ENCODE assay signal across 25 cellular contexts in genomic region chr21:42660118-42660470, GRCh38.
"Had no signal": no experiment of that assay in that cellular context is flagged by ENCODE, and none has a peak within 500 bp of the region (broad histone marks: within the 10 kb centered on the region; RNA-seq: fewer than 3 reads in every experiment).

No MANE protein-coding gene starts in this region.

- H3K4me3 Mint-ChIP-seq: activated CD4-positive, alpha-beta memory T cell treated with anti-CD3 and anti-CD28 coated beads for 36 hours; activated naive CD4-positive, alpha-beta T cell treated with anti-CD3 and anti-CD28 coated beads for 36 hours; activated naive CD8-positive, alpha-beta T cell treated with anti-CD3 and anti-CD28 coated beads, Interleukin-2, amount 10 ng/mL, durations not matched to agents 7 days and 5 days; activated T-cell treated with anti-CD3 and anti-CD28 coated beads, Interleukin-2, amount 50 U/mL, for 72 hours; central memory CD8-positive, alpha-beta T cell; natural killer cell treated with Interleukin-12 subunit alpha and Interleukin-12 subunit beta and Interleukin-15 and Interleukin-18, amount 100 ng/mL, for 72 hours; stimulated activated naive CD8-positive, alpha-beta T cell treated with anti-CD3 and anti-CD28 coated beads, Interleukin-15, amount 100 ng/mL, for 72 hours had no signal

- DNase-seq: activated CD4-positive, alpha-beta memory T cell treated with anti-CD3 and anti-CD28 coated beads for 36 hours; activated CD4-positive, alpha-beta T cell treated with anti-CD3 and anti-CD28 coated beads for 48 hours; activated CD4-positive, CD25-positive, alpha-beta regulatory T cell; activated effector memory CD4-positive, alpha-beta T cell treated with Interleukin-2 at 50 U/mL for 16 hours; activated naive CD4-positive, alpha-beta T cell treated with anti-CD3 and anti-CD28 coated beads for 36 hours; activated naive CD8-positive, alpha-beta T cell treated with anti-CD3 and anti-CD28 coated beads, Interleukin-2, amount 10 ng/mL, durations not matched to agents 7 days and 5 days; activated T-cell treated with anti-CD3 and anti-CD28 coated beads, Interleukin-2, amount 50 U/mL, for 72 hours; amniotic stem cell; effector memory CD4-positive, alpha-beta T cell; head of caudate nucleus; hypothalamus; left cardiac atrium; stimulated activated CD4-positive, alpha-beta T cell treated with anti-CD3 and anti-CD28 coated beads, Interleukin-12 subunit alpha, Interleukin-12 subunit beta, amount 100 ng/mL, for 4 hours; stimulated activated CD4-positive, alpha-beta T cell treated with anti-CD3 and anti-CD28 coated beads, Interleukin-4, amount 100 ng/mL, for 4 hours; stimulated activated naive CD8-positive, alpha-beta T cell treated with anti-CD3 and anti-CD28 coated beads, Interleukin-15, amount 100 ng/mL, for 72 hours; T1000; transverse colon had no signal

- H3K27me3 Mint-ChIP-seq: stimulated activated naive CD8-positive, alpha-beta T cell treated with anti-CD3 and anti-CD28 coated beads, Interleukin-15, amount 100 ng/mL, for 72 hours had no signal

- H3K36me3 Mint-ChIP-seq: activated CD4-positive, alpha-beta memory T cell treated with anti-CD3 and anti-CD28 coated beads for 36 hours; activated naive CD8-positive, alpha-beta T cell treated with anti-CD3 and anti-CD28 coated beads, Interleukin-2, amount 10 ng/mL, durations not matched to agents 7 days and 5 days; natural killer cell treated with Interleukin-12 subunit alpha and Interleukin-12 subunit beta and Interleukin-15 and Interleukin-18, amount 100 ng/mL, for 72 hours had no signal

- H3K27ac Mint-ChIP-seq: activated CD4-positive, alpha-beta memory T cell treated with anti-CD3 and anti-CD28 coated beads for 36 hours; activated naive CD4-positive, alpha-beta T cell treated with anti-CD3 and anti-CD28 coated beads for 36 hours; activated naive CD8-positive, alpha-beta T cell treated with anti-CD3 and anti-CD28 coated beads, Interleukin-2, amount 10 ng/mL, durations not matched to agents 7 days and 5 days; activated T-cell treated with anti-CD3 and anti-CD28 coated beads, Interleukin-2, amount 50 U/mL, for 72 hours; natural killer cell treated with Interleukin-12 subunit alpha and Interleukin-12 subunit beta and Interleukin-15 and Interleukin-18, amount 100 ng/mL, for 72 hours; stimulated activated naive CD8-positive, alpha-beta T cell treated with anti-CD3 and anti-CD28 coated beads, Interleukin-15, amount 100 ng/mL, for 72 hours had no signal

- H3K4me3 ChIP-seq: breast epithelium, pancreas, suprapubic skin, transverse colon had no signal

- H3K9me3 Mint-ChIP-seq: activated CD4-positive, alpha-beta memory T cell treated with anti-CD3 and anti-CD28 coated beads for 36 hours; activated naive CD4-positive, alpha-beta T cell treated with anti-CD3 and anti-CD28 coated beads for 36 hours; activated naive CD8-positive, alpha-beta T cell treated with anti-CD3 and anti-CD28 coated beads, Interleukin-2, amount 10 ng/mL, durations not matched to agents 7 days and 5 days; activated T-cell treated with anti-CD3 and anti-CD28 coated beads, Interleukin-2, amount 50 U/mL, for 72 hours; central memory CD8-positive, alpha-beta T cell; natural killer cell treated with Interleukin-12 subunit alpha and Interleukin-12 subunit beta and Interleukin-15 and Interleukin-18, amount 100 ng/mL, for 72 hours; stimulated activated naive CD8-positive, alpha-beta T cell treated with anti-CD3 and anti-CD28 coated beads, Interleukin-15, amount 100 ng/mL, for 72 hours had no signal

- H3K9me3 ChIP-seq: breast epithelium, neutrophil, pancreas, suprapubic skin, transverse colon had no signal

- H3K36me3 ChIP-seq: breast epithelium, neutrophil, pancreas, suprapubic skin, transverse colon had no signal

- H3K27ac ChIP-seq: breast epithelium, neutrophil, pancreas, suprapubic skin had no signal

- H3K27me3 ChIP-seq: breast epithelium, pancreas, transverse colon had no signal

- ATAC-seq: activated T-cell treated with anti-CD3 and anti-CD28 coated beads, Interleukin-2, amount 50 U/mL, for 72 hours; esophagus mucosa; left cardiac atrium; natural killer cell treated with Interleukin-12 subunit alpha and Interleukin-12 subunit beta and Interleukin-15 and Interleukin-18, amount 100 ng/mL, for 72 hours; right cardiac atrium; stimulated activated naive CD8-positive, alpha-beta T cell treated with anti-CD3 and anti-CD28 coated beads, Interleukin-15, amount 100 ng/mL, for 72 hours had no signal
